In genomic region chr1:197268012-197268411, GRCh38 we compare ENCODE assay signal across 15 cellular contexts. TPM values are rescaled to one million over a fixed set of nuclear protein-coding genes. Genes with fewer than 3 reads are reported as not detected.
A peak's percentile ranks its signal among the peaks of the same experiment; 100 is the strongest.
DNase-seq lines count a peak whose midpoint lies in the region; ATAC-seq and TF ChIP-seq lines count a peak whose summit lies in the region.
"Had no signal": no experiment of that assay in that cellular context is flagged by ENCODE, and none has a peak within 500 bp of the region (broad histone marks: within the 10 kb centered on the region; RNA-seq: fewer than 3 reads in every experiment).

TSS of gene CRB1 (plus strand) at chr1:197268252. CDS start at chr1:197268413, 161 bp downstream.

- H3K27me3 Mint-ChIP-seq in WTC11 (ENCODE audit: low read depth) = no peaks in the 10 kb centered on the region
- H3K27me3 Mint-ChIP-seq: activated naive CD8-positive, alpha-beta T cell; B cell; stimulated activated naive B cell treated with anti-CD40 and anti-IgM and Interleukin-4, amounts not matched to agents 10 μg/mL and 1 μg/mL and 100 μg/mL, for 72 hours had no signal

- no peaks in the 10 kb centered on the region for H3K36me3 Mint-ChIP-seq in WTC11
- H3K36me3 Mint-ChIP-seq: naive thymus-derived CD4-positive, alpha-beta T cell; stimulated activated naive B cell treated with anti-CD40 and anti-IgM and Interleukin-4, amounts not matched to agents 10 μg/mL and 1 μg/mL and 100 μg/mL, for 72 hours had no signal

- H3K4me2 ChIP-seq in mammary epithelial cell (ENCODE audit: insufficient read depth, low read depth, low read length) = no peak within 1 kb of the TSS

- H3K4me3 ChIP-seq in mammary epithelial cell (replicated peaks in 1 of 3; ENCODE audit: insufficient read depth in 1 of 3, low read depth in 2 of 3, low read length in 3 of 3) = no peak within 1 kb of the TSS

- H3K9me3 Mint-ChIP-seq in WTC11 = no peaks in the 10 kb centered on the region
- H3K9me3 Mint-ChIP-seq: naive thymus-derived CD4-positive, alpha-beta T cell; stimulated activated naive B cell treated with anti-CD40 and anti-IgM and Interleukin-4, amounts not matched to agents 10 μg/mL and 1 μg/mL and 100 μg/mL, for 72 hours had no signal

- no peaks in the 10 kb centered on the region for H3K9me3 ChIP-seq in mammary epithelial cell (replicated peaks; ENCODE audit: insufficient read depth, low read length)

- no peak within 1 kb of the TSS for H2AFZ ChIP-seq in mammary epithelial cell (ENCODE audit: low read depth, low read length)

- POLR2A ChIA-PET in WTC11 (lab: Charles Lee) = no interaction called here

- CTCF ChIA-PET in WTC11 (lab: Charles Lee) = no interaction called here
- CTCF ChIA-PET in mammary epithelial cell (lab: Charles Lee; ENCODE audit: low non-redundant PET) = no interaction called here

- H3K27ac ChIP-seq in layer of hippocampus (ENCODE audit: low read depth, low read length) (peak within 1 kb of the TSS; percentile 54), mammary epithelial cell (ENCODE audit: insufficient read depth, low read depth, low read length) (no peak within 1 kb of the TSS)

- TF ChIP-seq CTCF in WTC11 (IDR thresholded peaks at IDR 0.05) = no peak
- TF ChIP-seq CTCF in mammary epithelial cell (conservative IDR thresholded peaks at IDR 0.05 in 1 of 2, IDR thresholded peaks at IDR 0.05 in 1 of 2; ENCODE audit: extremely low read depth in 1 of 2, insufficient read depth in 1 of 2, low read depth in 1 of 2, low read length in 2 of 2) = no peak
- TF ChIP-seq CTCF in GM13977 (IDR thresholded peaks at IDR 0.05; ENCODE audit: extremely low read depth, insufficient read depth, missing control alignments) = no peak

- peak; percentile 60 for ATAC-seq in WTC11
- ATAC-seq: naive thymus-derived CD4-positive, alpha-beta T cell; stimulated activated naive B cell treated with anti-CD40 and anti-IgM and Interleukin-4, amounts not matched to agents 10 μg/mL and 1 μg/mL and 100 μg/mL, for 72 hours had no signal

- no peaks in the 10 kb centered on the region for H3K79me2 ChIP-seq in mammary epithelial cell (ENCODE audit: insufficient read depth, low read length)

- H3K27ac Mint-ChIP-seq in WTC11 = no peak within 1 kb of the TSS
- H3K27ac Mint-ChIP-seq: activated naive CD8-positive, alpha-beta T cell; B cell; naive thymus-derived CD4-positive, alpha-beta T cell; stimulated activated naive B cell treated with anti-CD40 and anti-IgM and Interleukin-4, amounts not matched to agents 10 μg/mL and 1 μg/mL and 100 μg/mL, for 72 hours had no signal

- peaks cover 4% of the 10 kb centered on the region; the same call in 1 of the 2 replicates for H3K4me1 Mint-ChIP-seq in WTC11
- H3K4me1 Mint-ChIP-seq: B cell; stimulated activated naive B cell treated with anti-CD40 and anti-IgM and Interleukin-4, amounts not matched to agents 10 μg/mL and 1 μg/mL and 100 μg/mL, for 72 hours had no signal

- no peaks in the 10 kb centered on the region for H3K27me3 ChIP-seq in layer of hippocampus (ENCODE audit: control insufficient read depth, insufficient read depth, low read length)
- peaks cover 5% of the 10 kb centered on the region for H3K27me3 ChIP-seq in mammary epithelial cell (ENCODE audit: insufficient read depth, low read length)

- dilution Hi-C loops in mammary epithelial cell (cut with HindIII; ENCODE audit: low sequenced_read_pairs) = no loop called here

- no peaks in the 10 kb centered on the region for H3K4me1 ChIP-seq in mammary epithelial cell (ENCODE audit: insufficient read depth, low read length)

- DNase-seq in C1 segment of cervical spinal cord (lab: John Stamatoyannopoulos, UW) (peak in 9 of 14 donors; percentile 3 to 84 (median 21)), NCI-H1105 treated with DMSO at 0.1 percent for 48 hours (lab: John Stamatoyannopoulos, UW) (peak; percentile 29), WTC11 (ENCODE audit: low spot score) (no peak), mammary epithelial cell (no peak), GM13977 (ENCODE audit: low spot score) (no peak), DMS53 treated with DMSO at 0.1 percent for 48 hours (lab: John Stamatoyannopoulos, UW; ENCODE audit: unreplicated experiment) (no peak)
- no peak for DNase-seq in NK-92 treated with Interleukin-12 subunit alpha and Interleukin-12 subunit beta, amount 100 ng/mL, for 24 hours (lab: John Stamatoyannopoulos, UW)
- DNase-seq: effector memory CD4-positive, alpha-beta T cell; naive thymus-derived CD4-positive, alpha-beta T cell; NCI-H1930; stimulated activated naive B cell treated with anti-CD40 and anti-IgM and Interleukin-4, amounts not matched to agents 10 μg/mL and 1 μg/mL and 100 μg/mL, for 72 hours; SW 1271 had no signal

- H4K20me1 ChIP-seq in mammary epithelial cell (ENCODE audit: insufficient read depth, low read length) = no peaks in the 10 kb centered on the region

- intact Hi-C loops in mammary epithelial cell (cut with micrococcal nuclease) = no loop called here

- H3K4me3 Mint-ChIP-seq in WTC11 = no peak within 1 kb of the TSS
- H3K4me3 Mint-ChIP-seq: activated naive CD8-positive, alpha-beta T cell; B cell; naive thymus-derived CD4-positive, alpha-beta T cell; stimulated activated naive B cell treated with anti-CD40 and anti-IgM and Interleukin-4, amounts not matched to agents 10 μg/mL and 1 μg/mL and 100 μg/mL, for 72 hours had no signal

- no TSS peak for BruUV-seq in mammary epithelial cell (replicated peaks; lab: Mats Ljungman, UMichigan)

- WGBS in mammary epithelial cell (ENCODE audit: low coverage, missing lambda C conversion rate) = 20% methylated on average over 4 of the region's 4 CpGs

- in situ Hi-C loops in mammary epithelial cell (cut with MboI; ENCODE audit: low sequenced_read_pairs in 2 of 2) = no loop called here
- in situ Hi-C loops in GM13977 (cut with MboI; ENCODE audit: low pct_unique_long_range_greater_than_20kb, low sequenced_read_pairs, unreplicated experiment) = no loop called here

- no peak within 1 kb of the TSS for H3K9ac ChIP-seq in mammary epithelial cell (ENCODE audit: insufficient read depth, low read length)

- H3K36me3 ChIP-seq in mammary epithelial cell (ENCODE audit: insufficient read depth, low read length) = no peaks in the 10 kb centered on the region

TF ChIP-seq in WTC11, 78 proteins besides CTCF, POLR2A, EP300 and RAD21:
- TF ChIP-seq ATF6 (CRISPR knock-in tag; IDR thresholded peaks at IDR 0.05) (no peak), PRDM15 (CRISPR knock-in tag; IDR thresholded peaks at IDR 0.05) (peak; percentile 90), FOXP4 (CRISPR knock-in tag; IDR thresholded peaks at IDR 0.05) (no peak)

RNA-seq across cellular contexts. Expression of gene CRB1, which starts in this region (rescaled TPM):
- 0.07 to 0.11 TPM in 2 of 3 replicates, not detected in the other for total RNA-seq in WTC11 (2021)
- total RNA-seq in mammary epithelial cell = under 1 TPM in 1 of 2 donors, not detected in 1; under 0.01 TPM
- not detected for polyA plus RNA-seq in mammary epithelial cell
- polyA minus RNA-seq in mammary epithelial cell = not detected
- total RNA-seq: B cell had no signal

Comparison
In these comparisons a context has a peak if more than half of its experiments do, and no peak if none do; other contexts are left out.
1. Peak in ATAC-seq in WTC11; RNA of the gene not detected or under 1 TPM.
2. DNase-seq: peak in C1 segment of cervical spinal cord (9 of 14) and NCI-H1105 treated with DMSO at 0.1 percent for 48 hours (single experiment); none in WTC11 (single experiment), mammary epithelial cell (single experiment), GM13977 (single experiment), DMS53 treated with DMSO at 0.1 percent for 48 hours (single experiment) and NK-92 treated with Interleukin-12 subunit alpha and Interleukin-12 subunit beta, amount 100 ng/mL, for 24 hours (single experiment).